In genomic region chr3:48067271-48067670, GRCh38 we compare ENCODE assay signal across 1 cellular context.
TF ChIP-seq lines count a peak whose summit lies in the region.

No MANE protein-coding gene starts in this region.

TF ChIP-seq in HepG2, 621 proteins besides CTCF, POLR2A, EP300 and RAD21:
- TF ChIP-seq ZNF318 (CRISPR knock-in tag; IDR thresholded peaks at IDR 0.05) (no peak), CEBPB (IDR thresholded peaks at IDR 0.05; ENCODE audit: borderline replicate concordance, low read depth, low read length) (0 out of 2 replicates have a peak, but pooled peaks have one; percentile 1)
